Comparison of ENCODE assay signal across 23 cellular contexts in the genomic region with DNA sequence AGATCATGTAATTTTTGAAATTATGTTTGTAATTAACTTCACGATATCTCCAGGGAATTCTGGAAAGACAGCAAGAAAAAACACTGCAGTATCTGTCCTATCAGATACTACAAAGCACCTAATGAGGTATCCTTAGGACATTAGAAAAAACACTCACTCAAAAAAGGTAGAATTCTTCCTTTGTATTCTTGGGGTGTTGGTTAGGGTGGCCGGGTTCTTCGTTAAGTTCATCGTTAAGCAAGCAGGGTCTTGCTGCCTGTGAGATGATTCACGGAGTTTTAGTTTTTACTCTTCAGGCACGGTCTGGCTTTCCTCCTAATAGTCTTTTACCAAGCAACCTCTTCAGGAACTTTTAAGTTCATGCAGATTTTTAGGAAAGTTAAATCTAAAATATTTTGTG.
"Had no signal": no experiment of that assay in that cellular context is flagged by ENCODE, and none has a peak within 500 bp of the region (broad histone marks: within the 10 kb centered on the region; RNA-seq: fewer than 3 reads in every experiment).

No MANE protein-coding gene starts in this region.

- H3K9me3 ChIP-seq: SK-N-SH had no signal

- H3K36me3 ChIP-seq: cardiac muscle cell, WERI-Rb-1 had no signal

- H3K36me3 Mint-ChIP-seq: activated CD4-positive, alpha-beta memory T cell treated with anti-CD3 and anti-CD28 coated beads for 36 hours; activated naive CD8-positive, alpha-beta T cell; brain had no signal

- H3K4me2 ChIP-seq: PC-9, SK-N-SH had no signal

- DNase-seq: activated CD4-positive, alpha-beta memory T cell treated with anti-CD3 and anti-CD28 coated beads for 36 hours; activated CD4-positive, alpha-beta T cell treated with anti-CD3 and anti-CD28 coated beads for 48 hours; activated CD4-positive, CD25-positive, alpha-beta regulatory T cell treated with anti-CD3 and anti-CD28 coated beads, Interleukin-2, amount 50 U/mL, for 72 hours; activated CD8-positive, alpha-beta memory T cell treated with anti-CD3 and anti-CD28 coated beads for 24 hours; activated effector memory CD4-positive, alpha-beta T cell treated with anti-CD3 and anti-CD28 coated beads, Interleukin-2, amount 50 U/mL, for 16 hours; activated naive CD4-positive, alpha-beta T cell treated with Interleukin-2 at 50 U/mL for 16 hours; activated T-cell treated with anti-CD3 and anti-CD28 coated beads, Interleukin-2, amount 50 U/mL, for 4 hours; MM.1S; NCI-H1105; NCI-H1436; NCI-H1694 treated with DMSO at 0.1 percent for 48 hours; NCI-H2029 treated with DMSO at 0.1 percent for 48 hours; NCI-H345; NCI-H510A; NCI-H526 treated with DMSO at 0.1 percent for 48 hours; PC-9; SK-N-SH; T-helper 1 cell; WERI-Rb-1 had no signal

- H3K4me3 Mint-ChIP-seq: activated CD4-positive, alpha-beta memory T cell treated with anti-CD3 and anti-CD28 coated beads for 36 hours; activated naive CD8-positive, alpha-beta T cell; activated T-cell treated with anti-CD3 and anti-CD28 coated beads, Interleukin-2, amount 50 U/mL, for 4 hours had no signal

- H3K4me3 ChIP-seq: cardiac muscle cell, PC-9 had no signal

- H3K9me3 Mint-ChIP-seq: activated CD4-positive, alpha-beta memory T cell treated with anti-CD3 and anti-CD28 coated beads for 36 hours; activated T-cell treated with anti-CD3 and anti-CD28 coated beads, Interleukin-2, amount 50 U/mL, for 4 hours had no signal

- H3K27ac Mint-ChIP-seq: activated CD4-positive, alpha-beta memory T cell treated with anti-CD3 and anti-CD28 coated beads for 36 hours; activated naive CD8-positive, alpha-beta T cell had no signal

- H2AFZ ChIP-seq: PC-9 had no signal

- ATAC-seq: activated T-cell treated with anti-CD3 and anti-CD28 coated beads, Interleukin-2, amount 50 U/mL, for 4 hours; Right ventricle myocardium inferior had no signal

- H3K9me2 ChIP-seq: SK-N-SH had no signal

- H3K9ac ChIP-seq: SK-N-SH had no signal

- H3K27ac ChIP-seq: cardiac muscle cell, PC-9, WERI-Rb-1 had no signal
